18 cellular contexts compared by ENCODE assay signal in genomic region chr2:1660656-1661650, GRCh38.
DNase-seq lines count a peak whose midpoint lies in the region; ATAC-seq, FAIRE-seq and TF ChIP-seq lines count a peak whose summit lies in the region.
"Had no signal": no experiment of that assay in that cellular context is flagged by ENCODE, and none has a peak within 500 bp of the region (broad histone marks: within the 10 kb centered on the region; RNA-seq: fewer than 3 reads in every experiment).

No MANE protein-coding gene starts in this region.

- peak overlapping the region; percentile 14; the same call in 1 of the 2 replicates for H3K4me3 ChIP-seq in OCI-LY3 (ENCODE audit: low read length)

- TF ChIP-seq CTCF in OCI-LY3 (IDR thresholded peaks at IDR 0.05; ENCODE audit: low read depth, low read length) = no peak

- peaks cover 4% of the 10 kb centered on the region for H3K79me2 ChIP-seq in OCI-LY3 (ENCODE audit: low read length)

- no peaks in the 10 kb centered on the region for H3K27me3 ChIP-seq in OCI-LY3 (ENCODE audit: low read depth, low read length)
- H3K27me3 ChIP-seq: BE2C had no signal

- H3K36me3 ChIP-seq in OCI-LY3 (replicated peaks; ENCODE audit: low read depth, low read length) = peaks cover 22% of the 10 kb centered on the region
- H3K36me3 ChIP-seq: BE2C had no signal

- H4K20me1 ChIP-seq in OCI-LY3 (ENCODE audit: insufficient read depth, low read length) = no peaks in the 10 kb centered on the region

- H3K9me3 ChIP-seq in OCI-LY3 (ENCODE audit: insufficient read depth, low read length) = no peaks in the 10 kb centered on the region
- H3K9me3 ChIP-seq: BE2C had no signal

- peak overlapping the region; percentile 24; the same call in 1 of the 2 replicates for H3K9ac ChIP-seq in OCI-LY3 (ENCODE audit: low read length)

- peak overlapping the region; percentile 5 for H2AFZ ChIP-seq in OCI-LY3 (ENCODE audit: low read depth, low read length)

- peak overlapping the region; percentile 47 for H3K4me2 ChIP-seq in OCI-LY3 (ENCODE audit: low read length)

- peak overlapping the region; percentile 100 for H3K27ac ChIP-seq in OCI-LY3 (ENCODE audit: low read length)
- H3K27ac ChIP-seq: 22Rv1 had no signal

- H3K4me1 ChIP-seq in OCI-LY3 (ENCODE audit: low read length) = peaks cover 61% of the 10 kb centered on the region
- H3K4me1 ChIP-seq: BE2C had no signal

- no peak for FAIRE-seq in urothelium cell line (lab: Jason Lieb, UNC)
- FAIRE-seq: GM19239 had no signal

- intact Hi-C loops in posterior vena cava (cut with DNase I) = no loop called here

- no peak for ATAC-seq in HG02798 (IDR thresholded peaks at IDR 0.05; ENCODE audit: poor library complexity, unreplicated experiment)
- ATAC-seq: PC-3 had no signal

- peak; percentile 4 for DNase-seq in activated CD4-positive, alpha-beta T cell treated with anti-CD3 and anti-CD28 coated beads for 1 hour
- DNase-seq in activated CD4-positive, alpha-beta T cell treated with anti-CD3 and anti-CD28 coated beads, Interleukin-2, amount 50 U/mL, for 4 hours = no peak
- DNase-seq in islet precursor cell = peak; percentile 31
- DNase-seq in posterior vena cava (ENCODE audit: low spot score) = peak; percentile 38
- DNase-seq in urothelium cell line (ENCODE audit: low spot score) = no peak
- no peak for DNase-seq in NCI-H187 treated with DMSO at 0.1 percent for 48 hours (lab: John Stamatoyannopoulos, UW)
- DNase-seq: BE2C; CD4-positive, alpha-beta memory T cell; H7; IMR-90; Kasumi-1; NCI-H187; NCI-H69; PC-3 had no signal

Comparison
In these comparisons a context has a peak if more than half of its experiments do, and no peak if none do; other contexts are left out.
1. DNase-seq: peak in activated CD4-positive, alpha-beta T cell treated with anti-CD3 and anti-CD28 coated beads for 1 hour (single experiment), islet precursor cell (single experiment) and posterior vena cava (single experiment); none in activated CD4-positive, alpha-beta T cell treated with anti-CD3 and anti-CD28 coated beads, Interleukin-2, amount 50 U/mL, for 4 hours (0 of 2), urothelium cell line (single experiment) and NCI-H187 treated with DMSO at 0.1 percent for 48 hours (single experiment).